In the genomic region with DNA sequence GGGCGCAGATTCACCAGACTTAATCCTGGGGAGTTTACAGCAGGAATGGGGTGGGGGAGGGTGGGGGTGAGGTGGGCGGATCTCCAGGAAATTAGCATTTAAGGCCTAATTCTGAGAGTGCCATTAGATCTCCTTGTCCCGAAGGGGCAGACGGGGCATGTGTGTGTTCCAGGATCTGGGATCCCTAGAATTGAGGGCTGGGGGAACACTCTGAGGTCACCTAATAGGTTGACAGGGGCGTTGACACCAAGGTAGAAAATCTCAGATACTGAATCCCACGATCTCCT, we compare ENCODE assay signal across 1 cellular context.
A peak's percentile ranks its signal among the peaks of the same experiment; 100 is the strongest.
TF ChIP-seq lines count a peak whose summit lies in the region.

No MANE protein-coding gene starts in this region.

TF ChIP-seq in H1, 55 proteins besides CTCF, POLR2A, EP300 and RAD21:
- TF ChIP-seq NRF1 (IDR thresholded peaks at IDR 0.05; ENCODE audit: low read depth, low read length) = no peak
- TF ChIP-seq TAF1 (IDR thresholded peaks at IDR 0.05; ENCODE audit: low read depth, low read length) = 0 out of 2 replicates have a peak, but pooled peaks have one; percentile 0
- TF ChIP-seq YY1 (IDR thresholded peaks at IDR 0.05; ENCODE audit: low read depth, low read length) = no peak
- peak; percentile 76 for TF ChIP-seq POLR2AphosphoS5 (IDR thresholded peaks at IDR 0.05; ENCODE audit: low read depth, low read length)
- TF ChIP-seq RFX5 (IDR thresholded peaks at IDR 0.05; ENCODE audit: borderline replicate concordance, low read depth, low read length) = no peak
- TF ChIP-seq, protein P1, sequence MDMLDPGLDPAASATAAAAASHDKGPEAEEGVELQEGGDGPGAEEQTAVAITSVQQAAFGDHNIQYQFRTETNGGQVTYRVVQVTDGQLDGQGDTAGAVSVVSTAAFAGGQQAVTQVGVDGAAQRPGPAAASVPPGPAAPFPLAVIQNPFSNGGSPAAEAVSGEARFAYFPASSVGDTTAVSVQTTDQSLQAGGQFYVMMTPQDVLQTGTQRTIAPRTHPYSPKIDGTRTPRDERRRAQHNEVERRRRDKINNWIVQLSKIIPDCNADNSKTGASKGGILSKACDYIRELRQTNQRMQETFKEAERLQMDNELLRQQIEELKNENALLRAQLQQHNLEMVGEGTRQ (IDR thresholded peaks at IDR 0.05; ENCODE audit: low read length) = no peak
- peak; percentile 64 for TF ChIP-seq ASH2L (IDR thresholded peaks at IDR 0.05; ENCODE audit: low read length)
- peak; percentile 9; the same call in 1 of the 2 replicates for TF ChIP-seq TBP (IDR thresholded peaks at IDR 0.05; ENCODE audit: low read depth, low read length)
- TF ChIP-seq GTF2F1 (IDR thresholded peaks at IDR 0.05; ENCODE audit: borderline replicate concordance, low read depth, low read length) = no peak
- TF ChIP-seq SP4 (IDR thresholded peaks at IDR 0.05; ENCODE audit: low read length) = no peak; the same call in 1 of the 2 replicates
- TF ChIP-seq CBX8 (IDR thresholded peaks at IDR 0.05; ENCODE audit: borderline replicate concordance, low read depth, low read length) = no peak
